7 cellular contexts compared by ENCODE assay signal in the genomic region with DNA sequence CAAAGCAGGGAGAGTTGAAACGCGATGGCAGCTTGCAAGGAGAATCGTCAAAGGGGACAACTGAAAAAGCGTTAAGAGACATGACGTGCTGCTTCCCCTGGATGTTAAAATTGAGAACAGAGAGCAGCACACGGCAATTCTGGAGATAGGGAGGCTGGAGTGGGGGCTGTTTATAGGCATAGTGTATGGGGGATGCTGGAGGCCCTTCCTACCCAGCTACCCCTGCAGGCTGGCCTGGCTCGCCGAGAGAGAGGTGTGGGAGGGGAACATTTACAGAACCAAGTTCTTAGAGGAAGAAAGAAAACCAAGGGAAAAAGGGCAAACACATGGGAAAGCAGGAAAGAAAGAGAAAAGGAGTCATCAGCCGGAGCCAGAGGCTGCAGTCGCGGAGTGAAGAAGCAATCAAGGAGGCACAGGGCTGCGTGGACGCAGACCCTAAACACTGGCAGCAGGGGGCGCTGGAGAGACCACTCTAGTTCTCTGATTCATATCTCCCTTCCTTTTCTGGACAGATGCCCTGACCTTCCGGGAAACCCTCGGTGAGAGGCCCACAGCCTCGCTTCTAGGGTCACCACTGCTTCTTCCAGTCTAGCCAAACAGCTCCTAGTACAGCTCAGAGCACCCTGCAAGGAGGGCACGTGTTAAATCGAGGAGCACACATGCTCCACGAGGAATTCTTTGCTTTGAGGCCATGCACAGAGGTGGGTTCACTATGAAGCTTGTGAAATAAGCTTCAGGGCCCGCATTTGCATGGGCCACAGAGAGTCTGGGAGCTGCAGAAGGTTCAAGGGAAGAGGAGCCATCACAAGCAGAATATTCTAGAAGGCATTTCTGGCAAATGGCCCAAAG. TPM values are rescaled to one million over a fixed set of nuclear protein-coding genes. Genes with fewer than 3 reads are reported as not detected.
A peak's percentile ranks its signal among the peaks of the same experiment; 100 is the strongest.
DNase-seq lines count a peak whose midpoint lies in the region; FAIRE-seq and TF ChIP-seq lines count a peak whose summit lies in the region.

No MANE protein-coding gene starts in this region.

- H3K4me1 ChIP-seq in neutrophil (ENCODE audit: control insufficient read depth in 1 of 2, insufficient read depth in 1 of 2, low read depth in 1 of 2, low read length in 1 of 2): no peaks in the 10 kb centered on the region

- TF ChIP-seq CTCF in GM10266 (IDR thresholded peaks at IDR 0.05; ENCODE audit: control insufficient read depth, insufficient read depth, low read depth, missing control alignments) (peak; percentile 75), HFFc6 (IDR thresholded peaks at IDR 0.05) (peak; percentile 81), epithelial cell of proximal tubule (conservative IDR thresholded peaks at IDR 0.05; ENCODE audit: low read depth, low read length) (peak; percentile 62), neutrophil (IDR thresholded peaks at IDR 0.05) (peak; percentile 53)

- in situ Hi-C loops in SK-MEL-5 (cut with HindIII; ENCODE audit: low pct_unique_long_range_greater_than_20kb, low sequenced_read_pairs): no loop called here

- no peaks in the 10 kb centered on the region for H3K9me3 ChIP-seq in neutrophil

- H3K4me3 ChIP-seq in epithelial cell of proximal tubule (ENCODE audit: low read depth, low read length) (no peak overlapping the region), neutrophil (ENCODE audit: low read depth in 1 of 2, low read length in 1 of 2) (no peak overlapping the region)

- H3K27me3 Mint-ChIP-seq in HFFc6 (ENCODE audit: insufficient read depth): peaks cover 10% of the 10 kb centered on the region; the same call in 1 of the 2 replicates

- no peaks in the 10 kb centered on the region for H3K36me3 Mint-ChIP-seq in HFFc6 (ENCODE audit: low read depth)

- peak; percentile 48 for DNase-seq in GM10266 (ENCODE audit: extremely low spot score)
- DNase-seq in HFFc6: peak; percentile 65
- DNase-seq in SK-MEL-5 (ENCODE audit: low read depth, low spot score): peak; percentile 77
- DNase-seq in epithelial cell of proximal tubule (ENCODE audit: low read depth): no peak
- no peak for DNase-seq in RCC 7860 (ENCODE audit: low spot score)
- no peak for DNase-seq in DMS153 (lab: John Stamatoyannopoulos, UW)

- H3K27ac Mint-ChIP-seq in HFFc6: no peak overlapping the region

- H3K4me1 Mint-ChIP-seq in HFFc6 (ENCODE audit: low read depth): peaks cover 7% of the 10 kb centered on the region; the same call in 1 of the 2 replicates

- no peak for FAIRE-seq in RCC 7860 (lab: Jason Lieb, UNC)

- H3K4me3 Mint-ChIP-seq in HFFc6: no peak overlapping the region

- H3K9me3 Mint-ChIP-seq in HFFc6: no peaks in the 10 kb centered on the region

- H3K27me3 ChIP-seq in neutrophil: peaks cover 10% of the 10 kb centered on the region

- no peaks in the 10 kb centered on the region for H3K36me3 ChIP-seq in neutrophil

- H3K27ac ChIP-seq in neutrophil: no peak overlapping the region

RNA-seq across cellular contexts. Expression of a gene that starts 55.6 kb away (rescaled TPM):
- total RNA-seq in HFFc6 (2021; fragmentation: NEBNext Ultra II Directional; extraction: Animal tissue kit (Norgen Biotek cat#: 25700)): not detected
- total RNA-seq in SK-MEL-5 (2014; rRNA removed; shearing (Covaris generic)): not detected in 2 replicates
- polyA plus RNA-seq in SK-MEL-5 (2015; cell fraction: cytosol; rRNA removed): not detected in 2 replicates
- polyA plus RNA-seq in SK-MEL-5 (2015; cell fraction: nucleus; rRNA removed): not detected in 2 replicates
- total RNA-seq in epithelial cell of proximal tubule: not detected in 2 replicates

Comparison
In these comparisons a context has a peak if more than half of its experiments do, and no peak if none do; other contexts are left out.
1. DNase-seq: peak in GM10266 (single experiment), HFFc6 (single experiment) and SK-MEL-5 (single experiment); none in epithelial cell of proximal tubule (single experiment), RCC 7860 (single experiment) and DMS153 (single experiment).
2. Peak in every context shown above with its lines, with median percentiles within 50 percentile points of each other: CTCF ChIP-seq.